In genomic region chr6:145139895-145140294, GRCh38 we compare ENCODE assay signal across 13 cellular contexts.
"Had no signal": no experiment of that assay in that cellular context is flagged by ENCODE, and none has a peak within 500 bp of the region (broad histone marks: within the 10 kb centered on the region; RNA-seq: fewer than 3 reads in every experiment).

No MANE protein-coding gene starts in this region.

- DNase-seq: KBM-7; NCI-H1048; NCI-H187; NCI-H2029; NCI-H2171; NCI-H226; NCI-H446; NCI-H510A; NCI-H524 treated with DMSO at 0.1 percent for 48 hours; NK-92 treated with Interleukin-12 subunit alpha and Interleukin-12 subunit beta, amount 100 ng/mL, for 24 hours; PC-3; SHP77 had no signal

- H3K27ac ChIP-seq: RWPE1 had no signal
